Comparison of ENCODE assay signal across 16 cellular contexts in the genomic region with DNA sequence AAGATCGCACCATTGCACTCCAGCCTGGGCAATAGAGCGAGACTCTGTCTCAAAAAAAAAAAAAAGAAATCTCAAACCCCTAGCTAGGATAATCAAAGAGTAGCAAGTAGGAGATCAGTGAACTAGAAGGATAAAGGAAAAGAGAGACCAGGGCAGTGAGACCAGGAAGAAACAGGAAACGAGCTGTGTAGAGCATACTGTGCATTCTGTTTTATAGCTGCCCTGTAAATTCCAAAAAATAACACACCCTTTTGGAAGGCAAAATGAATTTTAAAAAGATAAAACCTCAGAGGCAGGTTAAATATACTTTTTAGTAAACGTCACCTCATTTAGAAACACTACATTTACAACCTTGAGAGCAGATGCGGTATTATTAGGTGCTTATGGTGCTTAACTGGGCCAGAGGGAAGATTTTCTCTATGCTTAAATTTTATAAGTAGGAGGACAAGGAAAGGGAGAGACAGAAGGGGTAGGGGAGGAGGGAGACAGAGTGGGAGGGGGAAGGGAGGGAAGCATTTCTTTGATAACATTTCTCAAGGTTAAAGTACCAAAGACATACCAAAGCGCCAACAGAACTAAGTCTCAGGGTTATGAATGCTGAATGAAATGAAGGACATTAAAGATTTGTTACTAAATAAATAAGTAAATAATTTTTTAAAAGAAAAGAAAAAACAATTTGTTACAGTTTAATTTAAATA. TPM values are rescaled to one million over a fixed set of nuclear protein-coding genes. Genes with fewer than 3 reads are reported as not detected.
A peak's percentile ranks its signal among the peaks of the same experiment; 100 is the strongest.
DNase-seq lines count a peak whose midpoint lies in the region; ATAC-seq, FAIRE-seq and TF ChIP-seq lines count a peak whose summit lies in the region.
"Had no signal": no experiment of that assay in that cellular context is flagged by ENCODE, and none has a peak within 500 bp of the region (broad histone marks: within the 10 kb centered on the region; RNA-seq: fewer than 3 reads in every experiment).

No MANE protein-coding gene starts in this region.

- H3K79me2 ChIP-seq in keratinocyte (ENCODE audit: control insufficient read depth, insufficient read depth, low read length): peaks cover 28% of the 10 kb centered on the region

- peak; percentile 19 for DNase-seq in HT-29 (ENCODE audit: low spot score)
- DNase-seq in SK-N-MC (ENCODE audit: low read depth, low spot score): no peak
- no peak for DNase-seq in keratinocyte (ENCODE audit: low read depth, low spot score)
- no peak for DNase-seq in stimulated activated effector memory CD8-positive, alpha-beta T cell treated with anti-CD3 and anti-CD28 coated beads, Interleukin-12 subunit alpha, Interleukin-12 subunit beta, amount 100 ng/mL, for 72 hours (ENCODE audit: low spot score in 2 of 2)
- no peak for DNase-seq in NCI-H748 (lab: John Stamatoyannopoulos, UW; ENCODE audit: unreplicated experiment)
- no peak for DNase-seq in amygdala (lab: John Stamatoyannopoulos, UW)
- no peak for DNase-seq in ureter (ENCODE audit: low spot score)
- DNase-seq: BE2C, DMS 273 treated with DMSO at 0.1 percent for 48 hours, hypothalamus, NCI-H1092, NCI-H2081, NCI-H748 treated with DMSO at 0.1 percent for 48 hours, right cardiac atrium had no signal

- peak overlapping the region; percentile 83; the same call in 1 of the 2 replicates for H3K27ac ChIP-seq in SK-N-MC
- H3K27ac ChIP-seq in keratinocyte (ENCODE audit: control insufficient read depth, insufficient read depth, low read length): no peak overlapping the region

- H3K36me3 Mint-ChIP-seq in stimulated activated effector memory CD8-positive, alpha-beta T cell treated with anti-CD3 and anti-CD28 coated beads, Interleukin-12 subunit alpha, Interleukin-12 subunit beta, amount 100 ng/mL, for 72 hours: peaks cover 46% of the 10 kb centered on the region

- no peaks in the 10 kb centered on the region for H4K20me1 ChIP-seq in keratinocyte (ENCODE audit: control insufficient read depth, extremely low read depth, insufficient read depth, low read length)

- H2AFZ ChIP-seq in keratinocyte (ENCODE audit: control insufficient read depth, low read length): no peak overlapping the region

- FAIRE-seq in keratinocyte (lab: Jason Lieb, UNC): no peak

- no peak overlapping the region for H3K9ac ChIP-seq in SK-N-MC (ENCODE audit: insufficient read length)
- H3K9ac ChIP-seq in keratinocyte (ENCODE audit: control insufficient read depth, extremely low read depth, insufficient read depth, low read length): no peak overlapping the region

- H3K9me1 ChIP-seq in keratinocyte (ENCODE audit: control insufficient read depth, extremely low read depth, insufficient read depth, low read length): peaks cover 4% of the 10 kb centered on the region

- dilution Hi-C loops in keratinocyte (cut with MboI; ENCODE audit: extremely low pct_ligation_motif_present, low sequenced_read_pairs): no loop called here

- H3K36me3 ChIP-seq in SK-N-MC (ENCODE audit: insufficient read depth, low read length) (peaks cover 4% of the 10 kb centered on the region), keratinocyte (ENCODE audit: control insufficient read depth in 2 of 2, extremely low read depth in 1 of 2, insufficient read depth in 2 of 2, low read length in 2 of 2) (peaks cover 5 to 17% of the 10 kb centered on the region in 2 experiments)
- H3K36me3 ChIP-seq: BE2C had no signal

- H3K9me3 ChIP-seq in SK-N-MC (ENCODE audit: low read depth, low read length) (no peaks in the 10 kb centered on the region), keratinocyte (ENCODE audit: control insufficient read depth, low read depth, low read length) (no peaks in the 10 kb centered on the region)
- H3K9me3 ChIP-seq: BE2C had no signal

- no peak overlapping the region for H3K4me3 Mint-ChIP-seq in stimulated activated effector memory CD8-positive, alpha-beta T cell treated with anti-CD3 and anti-CD28 coated beads, Interleukin-12 subunit alpha, Interleukin-12 subunit beta, amount 100 ng/mL, for 72 hours
- H3K4me3 Mint-ChIP-seq: activated naive CD4-positive, alpha-beta T cell treated with anti-CD3 and anti-CD28 coated beads, Interleukin-2, amount 50 U/mL, for 24 hours; IgD-negative memory B cell had no signal

- H3K4me1 Mint-ChIP-seq in stimulated activated effector memory CD8-positive, alpha-beta T cell treated with anti-CD3 and anti-CD28 coated beads, Interleukin-12 subunit alpha, Interleukin-12 subunit beta, amount 100 ng/mL, for 72 hours: peaks cover 20% of the 10 kb centered on the region

- no peak for TF ChIP-seq CTCF in keratinocyte (optimal IDR thresholded peaks at IDR 0.05 in 1 of 3, IDR thresholded peaks at IDR 0.05 in 1 of 3, conservative IDR thresholded peaks at IDR 0.05 in 1 of 3; ENCODE audit: extremely low read depth in 1 of 3, insufficient read depth in 2 of 3, low read length in 3 of 3)

- peaks cover 45% of the 10 kb centered on the region for H3K4me1 ChIP-seq in keratinocyte (ENCODE audit: control insufficient read depth, extremely low read depth, insufficient read depth, low read length)
- H3K4me1 ChIP-seq: BE2C had no signal

- no peak for ATAC-seq in stimulated activated effector memory CD8-positive, alpha-beta T cell treated with anti-CD3 and anti-CD28 coated beads, Interleukin-12 subunit alpha, Interleukin-12 subunit beta, amount 100 ng/mL, for 72 hours
- ATAC-seq: right cardiac atrium had no signal

- peak overlapping the region; percentile 24 for H3K27ac Mint-ChIP-seq in stimulated activated effector memory CD8-positive, alpha-beta T cell treated with anti-CD3 and anti-CD28 coated beads, Interleukin-12 subunit alpha, Interleukin-12 subunit beta, amount 100 ng/mL, for 72 hours
- H3K27ac Mint-ChIP-seq: activated naive CD4-positive, alpha-beta T cell treated with anti-CD3 and anti-CD28 coated beads, Interleukin-2, amount 50 U/mL, for 24 hours had no signal

- H3K4me2 ChIP-seq in keratinocyte (ENCODE audit: control insufficient read depth, extremely low read depth, insufficient read depth, low read depth, low read length): peak overlapping the region; percentile 82

- H3K9me3 Mint-ChIP-seq in stimulated activated effector memory CD8-positive, alpha-beta T cell treated with anti-CD3 and anti-CD28 coated beads, Interleukin-12 subunit alpha, Interleukin-12 subunit beta, amount 100 ng/mL, for 72 hours: no peaks in the 10 kb centered on the region
- H3K9me3 Mint-ChIP-seq: activated naive CD4-positive, alpha-beta T cell treated with anti-CD3 and anti-CD28 coated beads, Interleukin-2, amount 50 U/mL, for 24 hours; IgD-negative memory B cell had no signal

- no peaks in the 10 kb centered on the region for H3K27me3 ChIP-seq in keratinocyte (ENCODE audit: control insufficient read depth, extremely low read depth, insufficient read depth, low read length)
- H3K27me3 ChIP-seq: BE2C had no signal

- peak overlapping the region; percentile 2; the same call in 1 of the 2 replicates for H3K4me3 ChIP-seq in SK-N-MC
- H3K4me3 ChIP-seq in keratinocyte (ENCODE audit: control insufficient read depth in 2 of 3, extremely low read depth in 1 of 3, insufficient read depth in 2 of 3, low read depth in 1 of 3, low read length in 3 of 3): no peak overlapping the region

RNA-seq across cellular contexts. Expression of gene FEZ2, which starts 30.1 kb away (rescaled TPM):
- total RNA-seq in HT-29 (2014; rRNA removed; shearing (Covaris generic)): 11.1 and 12.2 TPM in 2 replicates
- polyA plus RNA-seq in keratinocyte: 29.6 to 56.2 TPM (median 35.4 TPM) in 3 replicates
- polyA plus RNA-seq in keratinocyte (2011; ENCODE audit: low read depth): 41.0 TPM
- polyA plus RNA-seq in keratinocyte (2011; cell fraction: cytosol; rRNA removed): 29.9 and 48.5 TPM in 2 replicates
- 29.6 and 36.7 TPM in 2 replicates for polyA plus RNA-seq in keratinocyte (2011; cell fraction: nucleus; rRNA removed)
- 26.4 and 40.9 TPM in 2 replicates for polyA plus RNA-seq in keratinocyte (2012; ENCODE audit: low replicate concordance)
- polyA minus RNA-seq in keratinocyte: 6.2 to 26.3 TPM (median 9.2 TPM) in 3 replicates
- 12.5 TPM for polyA minus RNA-seq in keratinocyte (2011; cell fraction: cytosol; rRNA and poly(A)+ RNA removed)
- polyA minus RNA-seq in keratinocyte (2011; cell fraction: nucleus; rRNA and poly(A)+ RNA removed): 9.7 and 21.7 TPM in 2 replicates
- total RNA-seq in ureter: 56.9 TPM
